1 cellular context compared by ENCODE assay signal in genomic region chr12:113196996-113197395, GRCh38.
TF ChIP-seq lines count a peak whose summit lies in the region.

No MANE protein-coding gene starts in this region.

TF ChIP-seq in Ishikawa, 13 proteins besides CTCF, POLR2A, EP300 and RAD21 (continued from another document):
- no peak for TF ChIP-seq REST (IDR thresholded peaks at IDR 0.05; ENCODE audit: low read depth)
